11 cellular contexts compared by ENCODE assay signal in genomic region chr6:132132420-132132819, GRCh38.
A peak's percentile ranks its signal among the peaks of the same experiment; 100 is the strongest.
DNase-seq lines count a peak whose midpoint lies in the region; TF ChIP-seq lines count a peak whose summit lies in the region.
"Had no signal": no experiment of that assay in that cellular context is flagged by ENCODE, and none has a peak within 500 bp of the region (broad histone marks: within the 10 kb centered on the region; RNA-seq: fewer than 3 reads in every experiment).

No MANE protein-coding gene starts in this region.

- no peaks in the 10 kb centered on the region for H3K27me3 ChIP-seq in HUES48 (ENCODE audit: control insufficient read depth, insufficient read depth, low read length)
- H3K27me3 ChIP-seq in smooth muscle cell (ENCODE audit: low read depth) = no peaks in the 10 kb centered on the region

- H2AFZ ChIP-seq in smooth muscle cell (ENCODE audit: low read depth) = no peak overlapping the region

- H3K36me3 ChIP-seq in HUES48 (ENCODE audit: control insufficient read depth, insufficient read depth, low read length) (no peaks in the 10 kb centered on the region), smooth muscle cell (ENCODE audit: low read depth) (no peaks in the 10 kb centered on the region)

- H3K4me1 ChIP-seq in HUES48 (ENCODE audit: control insufficient read depth, insufficient read depth, low read length) = peaks cover 35% of the 10 kb centered on the region
- peaks cover 19% of the 10 kb centered on the region for H3K4me1 ChIP-seq in smooth muscle cell (ENCODE audit: low read depth)

- no peaks in the 10 kb centered on the region for H4K20me1 ChIP-seq in smooth muscle cell (ENCODE audit: low read depth)

- peak overlapping the region; percentile 68 for H3K27ac ChIP-seq in HUES48 (ENCODE audit: low read depth, low read length)
- H3K27ac ChIP-seq in smooth muscle cell (ENCODE audit: low read depth) = peak overlapping the region; percentile 100

- DNase-seq in choroid plexus epithelial cell (ENCODE audit: low read depth) (peak; percentile 77), kidney glomerular epithelial cell (lab: John Stamatoyannopoulos, UW) (peak; percentile 60), smooth muscle cell (lab: John Stamatoyannopoulos, UW; ENCODE audit: unreplicated experiment) (no peak), SKM-1 (lab: John Stamatoyannopoulos, UW; ENCODE audit: unreplicated experiment) (no peak), NCI-H446 treated with DMSO at 0.1 percent for 48 hours (lab: John Stamatoyannopoulos, UW) (no peak)
- DNase-seq in stimulated activated CD4-positive, alpha-beta T cell treated with anti-CD3 and anti-CD28 coated beads, Interleukin-4, amount 100 ng/mL, for 4 hours = no peak
- no peak for DNase-seq in stimulated activated CD4-positive, alpha-beta T cell treated with anti-CD3 and anti-CD28 coated beads, Interleukin-2, amount 100 ng/mL, for 24 hours
- DNase-seq: activated CD4-positive, CD25-positive, alpha-beta regulatory T cell treated with anti-CD3 and anti-CD28 coated beads, Interleukin-2, amount 50 U/mL, for 72 hours; activated naive CD8-positive, alpha-beta T cell treated with anti-CD3 and anti-CD28 coated beads for 36 hours; DMS79 treated with DMSO at 0.1 percent for 48 hours had no signal

- no peak overlapping the region for H3K4me3 ChIP-seq in HUES48 (ENCODE audit: low read depth, low read length)
- H3K4me3 ChIP-seq in choroid plexus epithelial cell (ENCODE audit: low read depth, low read length) = no peak overlapping the region
- H3K4me3 ChIP-seq in smooth muscle cell = no peak overlapping the region

- H3K9ac ChIP-seq in HUES48 (ENCODE audit: low read depth, low read length) (no peak overlapping the region), smooth muscle cell (ENCODE audit: low read depth) (peak overlapping the region; percentile 95)

- TF ChIP-seq CTCF in choroid plexus epithelial cell (conservative IDR thresholded peaks at IDR 0.05; ENCODE audit: low read depth, low read length) = no peak
- no peak for TF ChIP-seq CTCF in smooth muscle cell (IDR thresholded peaks at IDR 0.05; ENCODE audit: borderline replicate concordance, insufficient read depth, poor library complexity, severe bottlenecking)

- H3F3A ChIP-seq in smooth muscle cell (ENCODE audit: low read depth) = peaks cover 19% of the 10 kb centered on the region

- H3K79me2 ChIP-seq in smooth muscle cell (ENCODE audit: low read depth) = no peaks in the 10 kb centered on the region

- H3K4me2 ChIP-seq in smooth muscle cell = peak overlapping the region; percentile 30

- WGBS in smooth muscle cell (ENCODE audit: low lambda C conversion rate) = 53% methylated on average over 2 of the region's 2 CpGs

- H3K9me3 ChIP-seq in HUES48 (ENCODE audit: control insufficient read depth, insufficient read depth, low read length) = no peaks in the 10 kb centered on the region
- H3K9me3 ChIP-seq in smooth muscle cell (replicated peaks; ENCODE audit: low read depth) = no peaks in the 10 kb centered on the region

Comparison
In these comparisons a context has a peak if more than half of its experiments do, and no peak if none do; other contexts are left out.
1. DNase-seq: peak in choroid plexus epithelial cell (single experiment) and kidney glomerular epithelial cell (single experiment); none in smooth muscle cell (single experiment), SKM-1 (single experiment), stimulated activated CD4-positive, alpha-beta T cell treated with anti-CD3 and anti-CD28 coated beads, Interleukin-4, amount 100 ng/mL, for 4 hours (0 of 2), NCI-H446 treated with DMSO at 0.1 percent for 48 hours (single experiment) and stimulated activated CD4-positive, alpha-beta T cell treated with anti-CD3 and anti-CD28 coated beads, Interleukin-2, amount 100 ng/mL, for 24 hours (0 of 2).